Comparison of ENCODE assay signal across 6 cellular contexts in the genomic region with DNA sequence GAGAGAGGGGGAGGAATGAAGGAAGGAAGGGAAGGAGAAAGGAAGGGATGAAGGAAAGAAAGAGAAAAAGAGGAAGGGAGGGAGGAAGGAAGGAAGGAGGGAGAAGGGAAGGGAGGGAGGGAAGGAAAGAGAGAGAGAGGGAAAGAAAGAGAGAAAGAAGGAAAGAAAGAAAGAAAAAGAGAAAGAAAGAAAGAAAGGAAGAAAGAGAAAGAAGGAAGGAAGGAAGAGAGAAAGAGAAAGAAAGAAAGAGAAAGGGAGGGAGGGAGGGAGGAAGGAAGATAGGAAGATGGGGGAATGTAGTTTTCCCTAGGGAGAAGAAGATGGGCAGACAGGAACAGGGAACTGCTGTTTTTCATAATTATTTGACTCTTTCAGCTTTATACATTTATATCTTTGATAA.
"Had no signal": no experiment of that assay in that cellular context is flagged by ENCODE, and none has a peak within 500 bp of the region (broad histone marks: within the 10 kb centered on the region; RNA-seq: fewer than 3 reads in every experiment).

No MANE protein-coding gene starts in this region.

- H3K27ac ChIP-seq: HL-60 had no signal

- H3K27ac Mint-ChIP-seq: IgD-negative memory B cell had no signal

- DNase-seq: IMR-90, KBM-7 had no signal

- H3K36me3 Mint-ChIP-seq: IgD-negative memory B cell had no signal

- ATAC-seq: HepG2, K562 had no signal

- H3K4me3 Mint-ChIP-seq: IgD-negative memory B cell had no signal

- H3K4me3 ChIP-seq: K562 had no signal

- H3K4me1 Mint-ChIP-seq: IgD-negative memory B cell had no signal

- H3K9me3 Mint-ChIP-seq: IgD-negative memory B cell had no signal
